In genomic region chr18:56650056-56650455, GRCh38 we compare ENCODE assay signal across 1 cellular context.
TF ChIP-seq lines count a peak whose summit lies in the region.

No MANE protein-coding gene starts in this region.

TF ChIP-seq in GM12878, 131 proteins besides CTCF, POLR2A, EP300 and RAD21:
- TF ChIP-seq IRF3 (IDR thresholded peaks at IDR 0.05) (no peak), POLR2AphosphoS2 (IDR thresholded peaks at IDR 0.05; ENCODE audit: low read depth, low read length) (no peak), JUND (IDR thresholded peaks at IDR 0.05; ENCODE audit: low read depth, low read length) (no peak), SPI1 (IDR thresholded peaks at IDR 0.05; ENCODE audit: borderline replicate concordance, insufficient read depth, low read depth, low read length) (no peak), MYC (IDR thresholded peaks at IDR 0.05; ENCODE audit: insufficient read depth, insufficient read length, insufficient replicate concordance, low read length, severe bottlenecking) (no peak), PAX5 (IDR thresholded peaks at IDR 0.05; ENCODE audit: borderline replicate concordance, low read depth, low read length) (no peak), DPF2 (IDR thresholded peaks at IDR 0.05) (no peak), RB1 (IDR thresholded peaks at IDR 0.05; ENCODE audit: borderline replicate concordance) (no peak), USF1 (IDR thresholded peaks at IDR 0.05; ENCODE audit: borderline replicate concordance, extremely low read length, insufficient read depth, low read depth, low read length) (no peak), SUZ12 (IDR thresholded peaks at IDR 0.05; ENCODE audit: unreplicated experiment) (no peak), SREBF2 (IDR thresholded peaks at IDR 0.05; ENCODE audit: low read length) (no peak), GABPA (IDR thresholded peaks at IDR 0.05; ENCODE audit: low read depth) (no peak), NR2C2 (IDR thresholded peaks at IDR 0.05; ENCODE audit: borderline replicate concordance, control insufficient read depth, insufficient read length, low read depth) (no peak), RUNX3 (IDR thresholded peaks at IDR 0.05; ENCODE audit: low read length) (no peak), NFIC (IDR thresholded peaks at IDR 0.05; ENCODE audit: low read depth, low read length) (no peak), BHLHE40 (IDR thresholded peaks at IDR 0.05; ENCODE audit: borderline replicate concordance in 1 of 2, low read depth in 2 of 2, low read length in 1 of 2) (no peak), HDGF (IDR thresholded peaks at IDR 0.05) (no peak)
